13 cellular contexts compared by ENCODE assay signal in genomic region chr6:150273457-150274309, GRCh38.
A peak's percentile ranks its signal among the peaks of the same experiment; 100 is the strongest.
DNase-seq lines count a peak whose midpoint lies in the region; ATAC-seq, FAIRE-seq and TF ChIP-seq lines count a peak whose summit lies in the region.
"Had no signal": no experiment of that assay in that cellular context is flagged by ENCODE, and none has a peak within 500 bp of the region (broad histone marks: within the 10 kb centered on the region; RNA-seq: fewer than 3 reads in every experiment).

No MANE protein-coding gene starts in this region.

- no peaks in the 10 kb centered on the region for H3K9me2 ChIP-seq in DOHH2 (replicated peaks; ENCODE audit: control insufficient read depth, low read length)

- no peak overlapping the region for H2AFZ ChIP-seq in keratinocyte (ENCODE audit: control insufficient read depth, low read length)

- TF ChIP-seq CTCF in DOHH2 (IDR thresholded peaks at IDR 0.05; ENCODE audit: low read depth, low read length, poor library complexity, severe bottlenecking) (no peak), HEK293 (tag by site-specific recombination; IDR thresholded peaks at IDR 0.05) (no peak), keratinocyte (optimal IDR thresholded peaks at IDR 0.05 in 1 of 3, IDR thresholded peaks at IDR 0.05 in 1 of 3, conservative IDR thresholded peaks at IDR 0.05 in 1 of 3; ENCODE audit: extremely low read depth in 1 of 3, insufficient read depth in 2 of 3, low read length in 3 of 3) (no peak)

- no peaks in the 10 kb centered on the region for H3K9me3 ChIP-seq in DOHH2 (ENCODE audit: control insufficient read depth, insufficient read depth, low read length)
- H3K9me3 ChIP-seq in HEK293 (ENCODE audit: control insufficient read depth, insufficient read depth, low read depth, low read length): no peaks in the 10 kb centered on the region
- no peaks in the 10 kb centered on the region for H3K9me3 ChIP-seq in keratinocyte (ENCODE audit: control insufficient read depth, low read depth, low read length)
- H3K9me3 ChIP-seq: ovary had no signal

- no peak overlapping the region for H3K27ac Mint-ChIP-seq in activated T-cell treated with anti-CD3 and anti-CD28 coated beads, Interleukin-2, amount 50 U/mL, for 24 hours

- dilution Hi-C loops in keratinocyte (cut with MboI; ENCODE audit: extremely low pct_ligation_motif_present, low sequenced_read_pairs): no loop called here

- H4K20me1 ChIP-seq in DOHH2 (ENCODE audit: control insufficient read depth, insufficient read depth, low read depth, low read length): no peaks in the 10 kb centered on the region
- no peaks in the 10 kb centered on the region for H4K20me1 ChIP-seq in keratinocyte (ENCODE audit: control insufficient read depth, extremely low read depth, insufficient read depth, low read length)

- CTCF ChIA-PET in HEK293 (lab: Yijun Ruan, JAX): no interaction called here

- H3K79me2 ChIP-seq in DOHH2 (ENCODE audit: control insufficient read depth, low read length): no peaks in the 10 kb centered on the region
- no peaks in the 10 kb centered on the region for H3K79me2 ChIP-seq in keratinocyte (ENCODE audit: control insufficient read depth, insufficient read depth, low read length)

- FAIRE-seq in keratinocyte (lab: Jason Lieb, UNC): no peak

- peak; percentile 29 for DNase-seq in OCI-M1 (lab: John Stamatoyannopoulos, UW)
- no peak for DNase-seq in keratinocyte (ENCODE audit: low read depth, low spot score)
- DNase-seq in SKM-1 treated with dmso at 0.1 percent for 144 hours (lab: John Stamatoyannopoulos, UW; ENCODE audit: unreplicated experiment): no peak
- DNase-seq in HPDE6-E6E7 (ENCODE audit: extremely low spot score): no peak
- DNase-seq in activated T-cell treated with anti-CD3 and anti-CD28 coated beads, Interleukin-2, amount 50 U/mL, for 24 hours: no peak
- DNase-seq: activated T-cell treated with anti-CD3 and anti-CD28 coated beads, Interleukin-2, amount 50 U/mL, for 1 hour; mesendoderm; ovary; stimulated activated CD4-positive, alpha-beta T cell treated with anti-CD3 and anti-CD28 coated beads, Interleukin-4, amount 100 ng/mL, for 4 hours; stomach had no signal

- H3K4me2 ChIP-seq in DOHH2 (ENCODE audit: low read length) (peak overlapping the region; percentile 14; the same call in 1 of the 2 replicates), keratinocyte (ENCODE audit: control insufficient read depth, extremely low read depth, insufficient read depth, low read depth, low read length) (peak overlapping the region; percentile 61)

- H3K36me3 ChIP-seq in DOHH2 (ENCODE audit: control insufficient read depth, low read length) (no peaks in the 10 kb centered on the region), HEK293 (ENCODE audit: control insufficient read depth in 2 of 2, insufficient read depth in 1 of 2, low read length in 2 of 2) (no peaks in the 10 kb centered on the region), keratinocyte (ENCODE audit: control insufficient read depth in 2 of 2, extremely low read depth in 1 of 2, insufficient read depth in 2 of 2, low read length in 2 of 2) (no peaks in the 10 kb centered on the region)
- H3K36me3 ChIP-seq: ovary, stomach had no signal

- peaks cover 7% of the 10 kb centered on the region for H3K4me1 Mint-ChIP-seq in activated T-cell treated with anti-CD3 and anti-CD28 coated beads, Interleukin-2, amount 50 U/mL, for 24 hours (ENCODE audit: low read depth)

- peaks cover 15% of the 10 kb centered on the region for H3K27me3 Mint-ChIP-seq in activated T-cell treated with anti-CD3 and anti-CD28 coated beads, Interleukin-2, amount 50 U/mL, for 24 hours

- H3K4me1 ChIP-seq in DOHH2 (ENCODE audit: control insufficient read depth, low read length) (peaks cover 20% of the 10 kb centered on the region), HEK293 (ENCODE audit: control insufficient read depth, insufficient read depth, low read length) (no peaks in the 10 kb centered on the region), keratinocyte (ENCODE audit: control insufficient read depth, extremely low read depth, insufficient read depth, low read length) (peaks cover 67% of the 10 kb centered on the region)

- no peaks in the 10 kb centered on the region for H3K9me1 ChIP-seq in keratinocyte (ENCODE audit: control insufficient read depth, extremely low read depth, insufficient read depth, low read length)

- H3K4me3 ChIP-seq in DOHH2 (ENCODE audit: low read length) (no peak overlapping the region), HEK293 (ENCODE audit: low read depth, low read length) (no peak overlapping the region), keratinocyte (ENCODE audit: control insufficient read depth in 2 of 3, extremely low read depth in 1 of 3, insufficient read depth in 2 of 3, low read depth in 1 of 3, low read length in 3 of 3) (no peak overlapping the region)
- H3K4me3 ChIP-seq: ovary, stomach had no signal

- H3F3A ChIP-seq in DOHH2 (ENCODE audit: control insufficient read depth, insufficient read depth): no peaks in the 10 kb centered on the region

- H3K27me3 ChIP-seq in DOHH2 (ENCODE audit: control insufficient read depth, low read length) (no peaks in the 10 kb centered on the region), keratinocyte (ENCODE audit: control insufficient read depth, extremely low read depth, insufficient read depth, low read length) (no peaks in the 10 kb centered on the region)
- H3K27me3 ChIP-seq: ovary, stomach had no signal

- no peak overlapping the region for H3K9ac ChIP-seq in keratinocyte (ENCODE audit: control insufficient read depth, extremely low read depth, insufficient read depth, low read length)

- no peaks in the 10 kb centered on the region for H3K9me3 Mint-ChIP-seq in activated T-cell treated with anti-CD3 and anti-CD28 coated beads, Interleukin-2, amount 50 U/mL, for 24 hours

- H3K4me3 Mint-ChIP-seq in activated T-cell treated with anti-CD3 and anti-CD28 coated beads, Interleukin-2, amount 50 U/mL, for 24 hours: no peak overlapping the region

- POLR2A ChIA-PET in HEK293 (lab: Yijun Ruan, JAX): no interaction called here

- no peak for ATAC-seq in HG03135 (IDR thresholded peaks at IDR 0.05; ENCODE audit: unreplicated experiment)

- no peaks in the 10 kb centered on the region for H3K36me3 Mint-ChIP-seq in activated T-cell treated with anti-CD3 and anti-CD28 coated beads, Interleukin-2, amount 50 U/mL, for 24 hours (ENCODE audit: low read depth)

- H3K27ac ChIP-seq in DOHH2 (ENCODE audit: low read depth, low read length) (no peak overlapping the region), HEK293 (ENCODE audit: extremely low read depth, low read depth, low read length) (no peak overlapping the region), keratinocyte (ENCODE audit: control insufficient read depth, insufficient read depth, low read length) (peak overlapping the region; percentile 97)
- H3K27ac ChIP-seq: ovary, stomach had no signal

TF ChIP-seq in HEK293, 187 proteins besides CTCF, POLR2A, EP300 and RAD21:
- TF ChIP-seq PRDM1 (tag by site-specific recombination; IDR thresholded peaks at IDR 0.05) (peak; percentile 34; the same call in 1 of the 2 replicates), ZNF366 (tag by site-specific recombination; conservative IDR thresholded peaks at IDR 0.05) (no peak), ZIC2 (tag by site-specific recombination; IDR thresholded peaks at IDR 0.05) (peak; percentile 86)
